In genomic region chr1:23424171-23424959, GRCh38 we compare ENCODE assay signal across 8 cellular contexts. TPM values are rescaled to one million over a fixed set of nuclear protein-coding genes. Genes with fewer than 3 reads are reported as not detected.
A peak's percentile ranks its signal among the peaks of the same experiment; 100 is the strongest.
DNase-seq lines count a peak whose midpoint lies in the region; ATAC-seq, FAIRE-seq and TF ChIP-seq lines count a peak whose summit lies in the region.

Gene TCEA3 (minus strand): TSS chr1:23424748. CDS start chr1:23424633, 115 bp downstream.

- no peak for TF ChIP-seq POLR2A in H1 (IDR thresholded peaks at IDR 0.05; ENCODE audit: control extremely low read depth in 1 of 2, low read depth in 2 of 2, low read length in 2 of 2)
- TF ChIP-seq POLR2A in GM18505 (IDR thresholded peaks at IDR 0.05; ENCODE audit: borderline replicate concordance, extremely low read depth, insufficient read depth, insufficient read length): no peak

- in situ Hi-C loops in GM13976 (cut with MboI; ENCODE audit: low sequenced_read_pairs, unreplicated experiment): no loop called here

- no peak within 1 kb of the TSS; the same call in 1 of the 2 replicates for H3K18ac ChIP-seq in H1 (ENCODE audit: extremely low read depth, low read length)

- H3K27me3 ChIP-seq in H1 (replicated peaks in 1 of 4; ENCODE audit: control insufficient read depth in 3 of 4, extremely low read depth in 1 of 4, insufficient read depth in 3 of 4, low read length in 3 of 4) (peaks cover 60 to 77% (median 76%) of the 10 kb centered on the region in 4 experiments), muscle layer of colon (ENCODE audit: control insufficient read depth in 1 of 2, insufficient read depth in 2 of 2, low read length in 2 of 2) (no peaks in the 10 kb centered on the region), upper lobe of right lung (no peaks in the 10 kb centered on the region)

- no peak within 1 kb of the TSS for H2BK120ac ChIP-seq in H1 (replicated peaks; ENCODE audit: low read depth, low read length)

- no peak within 1 kb of the TSS for H2BK5ac ChIP-seq in H1 (ENCODE audit: low read depth, low read length)

- POLR2A ChIA-PET in H1 (lab: Charles Lee; ENCODE audit: partially characterized antibody): interaction anchor here (0.5 to 3.1 kb wide), 5 partner anchors 10 to 381 kb away, joined by 3 to 14 read pairs (median 3); partner anchors contain the start of genes E2F2 and HNRNPR

- no peak for TF ChIP-seq EP300 in H1 (IDR thresholded peaks at IDR 0.05; ENCODE audit: borderline replicate concordance in 1 of 2, low read depth in 2 of 2, low read length in 2 of 2)

- TF ChIP-seq RAD21 in H1 (IDR thresholded peaks at IDR 0.05 in 1 of 2, conservative IDR thresholded peaks at IDR 0.05 in 1 of 2; ENCODE audit: low read depth in 2 of 2, low read length in 2 of 2): no peak

- H3K79me1 ChIP-seq in H1 (ENCODE audit: low read depth, low read length): 0 out of 2 replicates have a peak, but pooled peaks cover 3% of the 10 kb centered on the region

- H3K4me1 ChIP-seq in H1 (replicated peaks in 1 of 4; ENCODE audit: control insufficient read depth in 3 of 4, insufficient read depth in 4 of 4, low read length in 3 of 4): peaks cover 1 to 11% (median 3%) of the 10 kb centered on the region in 4 experiments; a peak in 6 of 7 replicates
- peaks cover 37% of the 10 kb centered on the region for H3K4me1 ChIP-seq in muscle layer of colon (ENCODE audit: insufficient read depth, low read length)
- peaks cover 23% of the 10 kb centered on the region for H3K4me1 ChIP-seq in upper lobe of right lung

- no peak within 1 kb of the TSS for H2AFZ ChIP-seq in H1 (ENCODE audit: low read length)

- H2AK5ac ChIP-seq in H1 (ENCODE audit: low read depth, low read length): no peak within 1 kb of the TSS

- 0 out of 2 replicates have a peak within 1 kb of the TSS, but pooled peaks have one; percentile 2 for H4K8ac ChIP-seq in H1 (ENCODE audit: extremely low read depth, insufficient read depth, low read length)

- H2BK20ac ChIP-seq in H1 (ENCODE audit: low read length): no peak within 1 kb of the TSS

- no peak for FAIRE-seq in H1 (lab: Jason Lieb, UNC)

- H3K27ac ChIP-seq in H1 (ENCODE audit: low read depth, low read length) (no peak within 1 kb of the TSS), muscle layer of colon (ENCODE audit: low read depth, low read length) (peak within 1 kb of the TSS; percentile 94), upper lobe of right lung (peak within 1 kb of the TSS; percentile 42)

- peak within 1 kb of the TSS; percentile 50 for H3K56ac ChIP-seq in H1 (replicated peaks; ENCODE audit: insufficient read length, low read depth, low read length)

- no peaks in the 10 kb centered on the region for H3K79me2 ChIP-seq in H1 (ENCODE audit: control insufficient read depth in 1 of 2, insufficient read depth in 2 of 2, low read length in 2 of 2)

- no peak within 1 kb of the TSS for H2BK15ac ChIP-seq in H1 (ENCODE audit: low read length)

- CTCF ChIA-PET in H1 (lab: Charles Lee; ENCODE audit: partially characterized antibody): interaction anchor here (0.5 to 2.7 kb wide), 13 partner anchors 7 to 1791 kb away, joined by 3 to 13 read pairs (median 3); no protein-coding TSS in a partner anchor

- DNase-seq in GM13976 (ENCODE audit: low spot score) (peak; percentile 53), H1 (ENCODE audit: low read depth in 1 of 2, low spot score in 2 of 2) (peak in 1 of 2 experiments; percentile 69), upper lobe of right lung (peak; percentile 82), RKO (ENCODE audit: low spot score) (no peak)
- peak; percentile 33 to 41 for DNase-seq in activated CD4-positive, alpha-beta T cell treated with anti-CD3 and anti-CD28 coated beads for 4 hours

- H3K36me3 ChIP-seq in H1 (ENCODE audit: control insufficient read depth in 2 of 4, insufficient read depth in 4 of 4, low read length in 3 of 4) (peaks cover 0 to 5% (median under 1%) of the 10 kb centered on the region in 4 experiments; a peak in 3 of 8 replicates), muscle layer of colon (ENCODE audit: insufficient read depth, low read length) (peaks cover 6% of the 10 kb centered on the region), upper lobe of right lung (no peaks in the 10 kb centered on the region)

- intact Hi-C loops in upper lobe of right lung (cut with DNase I): no loop called here

- H3K9ac ChIP-seq in H1 (replicated peaks in 1 of 4; ENCODE audit: extremely low read depth in 1 of 4, low read depth in 3 of 4, low read length in 3 of 4): peak within 1 kb of the TSS in 1 of 4 experiments; percentile 18; a peak in 1 of 7 replicates
- peak within 1 kb of the TSS; percentile 35 for H3K9ac ChIP-seq in muscle layer of colon (ENCODE audit: low read length)

- H3K14ac ChIP-seq in H1 (ENCODE audit: insufficient read length): no peak within 1 kb of the TSS

- no peak within 1 kb of the TSS for H4K91ac ChIP-seq in H1 (replicated peaks; ENCODE audit: insufficient read length, low read length)

- no peak within 1 kb of the TSS for H4K5ac ChIP-seq in H1 (ENCODE audit: insufficient read length, low read depth, low read length)

- peak; percentile 77 for ATAC-seq in upper lobe of right lung
- ATAC-seq in GM18505 (IDR thresholded peaks at IDR 0.05; ENCODE audit: unreplicated experiment): no peak
- ATAC-seq in HG03439 (IDR thresholded peaks at IDR 0.05; ENCODE audit: unreplicated experiment): no peak

- H3K4me3 ChIP-seq in H1 (ENCODE audit: extremely low read depth in 1 of 4, insufficient read depth in 2 of 4, low read depth in 3 of 4, low read length in 4 of 4): peak within 1 kb of the TSS; percentile 30 to 59 (median 34)
- peak within 1 kb of the TSS; percentile 60 to 80 for H3K4me3 ChIP-seq in muscle layer of colon (ENCODE audit: low read depth in 1 of 2, low read length in 2 of 2)
- peak within 1 kb of the TSS; percentile 68 for H3K4me3 ChIP-seq in upper lobe of right lung

- H4K20me1 ChIP-seq in H1 (replicated peaks in 1 of 2; ENCODE audit: control insufficient read depth in 1 of 2, insufficient read depth in 2 of 2, low read length in 2 of 2): peaks cover 19 to 30% of the 10 kb centered on the region in 2 experiments

- 7% methylated on average over 43 of the region's 72 CpGs; no CpG with 5 or more reads in 1 of the 2 experiments for WGBS in H1 (ENCODE audit: extremely low coverage in 1 of 2, insufficient coverage in 1 of 2, insufficient read length in 1 of 2, insufficient replicate concordance in 2 of 2, low coverage in 1 of 2, low lambda C conversion rate in 2 of 2, missing lambda C conversion rate in 1 of 2), 2 experiments

- H3K9me3 ChIP-seq in H1 (ENCODE audit: insufficient read depth in 2 of 2, low read depth in 1 of 2, low read length in 1 of 2) (no peaks in the 10 kb centered on the region; a peak in 1 of 4 replicates), muscle layer of colon (ENCODE audit: low read length) (no peaks in the 10 kb centered on the region), upper lobe of right lung (no peaks in the 10 kb centered on the region)

- TF ChIP-seq CTCF in GM13976 (IDR thresholded peaks at IDR 0.05; ENCODE audit: borderline replicate concordance, control extremely low read depth, extremely low read depth, insufficient read depth, missing control alignments) (no peak), H1 (IDR thresholded peaks at IDR 0.05; ENCODE audit: control extremely low read depth in 1 of 3, insufficient read depth in 1 of 3, low read depth in 1 of 3, low read length in 3 of 3) (no peak), upper lobe of right lung (IDR thresholded peaks at IDR 0.05) (no peak)

- H2BK12ac ChIP-seq in H1 (ENCODE audit: low read depth, low read length): no peak within 1 kb of the TSS

- peaks cover 8% of the 10 kb centered on the region; the same call in 1 of the 2 replicates for H3K23me2 ChIP-seq in H1 (ENCODE audit: low read depth, low read length)

- peak within 1 kb of the TSS; percentile 75 to 92 for H3K4me2 ChIP-seq in H1 (ENCODE audit: insufficient read depth in 1 of 2, low read depth in 2 of 2, low read length in 2 of 2)

- no peak within 1 kb of the TSS for H3K23ac ChIP-seq in H1 (ENCODE audit: insufficient read length)

- no peak within 1 kb of the TSS for H3K4ac ChIP-seq in H1 (replicated peaks; ENCODE audit: insufficient read length, low read depth, low read length)

TF ChIP-seq in H1, 55 proteins besides CTCF, POLR2A, EP300 and RAD21:
- peak; percentile 42 for TF ChIP-seq RNF2 (IDR thresholded peaks at IDR 0.05; ENCODE audit: borderline replicate concordance, low read depth, low read length, missing control alignments, poor library complexity, severe bottlenecking)
- TF ChIP-seq EZH2 (IDR thresholded peaks at IDR 0.05; ENCODE audit: low read depth, low read length, severe bottlenecking): peak; percentile 56
- TF ChIP-seq SUZ12 (IDR thresholded peaks at IDR 0.05; ENCODE audit: low read length): peak; percentile 74
- no peak for TF ChIP-seq E2F6 (IDR thresholded peaks at IDR 0.05)
- 0 out of 2 replicates have a peak, but pooled peaks have one; percentile 29 for TF ChIP-seq GABPA (IDR thresholded peaks at IDR 0.05; ENCODE audit: borderline replicate concordance, insufficient read depth, low read length)
- peak; percentile 31 for TF ChIP-seq ASH2L (IDR thresholded peaks at IDR 0.05; ENCODE audit: low read length)

RNA-seq across cellular contexts. Expression of gene TCEA3, which starts in this region (rescaled TPM):
- 0.21 TPM in 1 of 2 replicates, not detected in the other for total RNA-seq in H1 (2021; fragmentation: NEBNext Ultra II Directional; extraction: Animal tissue kit (Norgen Biotek cat#: 25700))
- 0.08 and 0.13 TPM in 2 replicates for polyA plus RNA-seq in H1 (2011; rRNA removed)
- 0.17 TPM for polyA plus RNA-seq in H1 (2011; cell fraction: cytosol; rRNA removed)
- 0.09 TPM for polyA plus RNA-seq in H1 (2011; cell fraction: nucleus; rRNA removed)
- 0.11 to 0.28 TPM (median 0.19 TPM) in 3 of 4 replicates, not detected in the other for polyA plus RNA-seq in H1 (2012, experiment 1 of 2)
- 0.10 TPM for polyA plus RNA-seq in H1 (2012, experiment 2 of 2)
- polyA plus RNA-seq in H1 (2013, experiment 1 of 2): 0.22 TPM
- 0.15 TPM for polyA plus RNA-seq in H1 (2013, experiment 2 of 2)
- 0.38 TPM in 1 of 2 replicates, not detected in the other for polyA minus RNA-seq in H1 (2011; rRNA and poly(A)+ RNA removed)
- not detected for polyA minus RNA-seq in H1 (2011; cell fraction: cytosol; rRNA and poly(A)+ RNA removed)
- 0.40 TPM for polyA minus RNA-seq in H1 (2011; cell fraction: nucleus; rRNA and poly(A)+ RNA removed)
- total RNA-seq in upper lobe of right lung: 39.4 TPM

Comparison
In these comparisons a context has a peak if more than half of its experiments do, and no peak if none do; other contexts are left out.
1. RNA of gene TCEA3 (total RNA-seq): 39.4 TPM in upper lobe of right lung (single experiment); 0.21 TPM in H1; every median in the first group is over 10 times any median in the second.
2. Peak in every context shown above with its lines, with median percentiles within 50 percentile points of each other: H3K4me3 ChIP-seq.